8 cellular contexts compared by ENCODE assay signal in the genomic region with DNA sequence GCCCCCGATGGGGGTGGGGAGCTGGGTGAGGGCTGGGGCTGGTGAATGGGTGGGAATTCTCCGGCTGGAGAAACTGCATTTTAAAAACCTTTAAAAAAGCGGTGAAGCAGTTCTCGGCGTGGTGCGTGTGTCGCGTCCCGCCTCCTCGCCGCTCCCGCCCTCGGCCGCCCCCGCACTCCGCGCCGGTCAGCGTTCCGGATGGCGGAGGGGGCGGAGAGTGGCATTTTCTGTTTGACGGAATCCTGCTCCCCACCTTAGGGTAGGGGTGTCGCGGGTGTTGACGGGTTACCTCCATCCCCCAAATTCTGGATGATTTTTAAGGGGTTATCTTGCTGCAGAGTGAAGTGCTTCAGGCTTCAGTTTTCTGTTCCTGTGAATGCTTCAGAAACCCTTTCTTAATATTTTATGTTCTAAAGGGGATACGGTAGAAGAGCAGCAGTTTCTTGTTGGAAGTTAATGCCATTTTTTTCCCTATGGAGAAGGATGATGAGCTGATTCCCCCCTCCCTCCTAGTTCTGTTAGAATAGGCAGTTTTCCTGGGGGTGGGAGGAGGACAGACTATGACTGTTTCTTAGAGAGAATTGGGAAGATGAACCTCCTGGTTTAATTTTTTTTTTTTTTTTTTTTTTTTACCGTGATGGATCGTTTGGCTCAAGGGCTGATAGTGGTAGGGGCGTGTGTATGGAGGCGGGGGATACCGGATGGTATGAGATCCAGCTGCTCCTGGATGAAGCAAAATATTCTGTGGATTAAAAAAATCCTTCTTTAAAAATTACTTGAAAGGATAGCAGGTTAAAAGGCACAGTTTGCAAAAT. TPM values are rescaled to one million over a fixed set of nuclear protein-coding genes. Genes with fewer than 3 reads are reported as not detected.
DNase-seq lines count a peak whose midpoint lies in the region; ATAC-seq, FAIRE-seq and TF ChIP-seq lines count a peak whose summit lies in the region.

No MANE protein-coding gene starts in this region.

- no peak overlapping the region for H2BK12ac ChIP-seq in H9 (ENCODE audit: insufficient read length, low read depth, low read length)

- no peak overlapping the region for H2BK5ac ChIP-seq in H9 (ENCODE audit: insufficient read length, low read length)

- peak; percentile 25 to 32 for ATAC-seq in activated CD4-positive, CD25-positive, alpha-beta regulatory T cell treated with anti-CD3 and anti-CD28 coated beads, Interleukin-2, amount 50 U/mL, for 24 hours
- peak; percentile 73 for ATAC-seq in HepG2

- H4K5ac ChIP-seq in H9 (ENCODE audit: insufficient read length, low read depth, low read length) = no peak overlapping the region

- H3K4me2 ChIP-seq in H9 (ENCODE audit: insufficient read depth, insufficient read length, low read length) (peak overlapping the region; percentile 62), HepG2 (ENCODE audit: low read depth, low read length) (peak overlapping the region; percentile 74)

- POLR2A ChIA-PET in HepG2 (lab: Yijun Ruan, JAX) = interaction anchor here (0.6 to 1.5 kb wide), 2 partner anchors 42 to 90 kb away, joined by 3 to 8 read pairs; a partner anchor contains a TSS

- intact Hi-C loops in HepG2 (cut with micrococcal nuclease; ENCODE audit: unreplicated experiment) = loop anchor here (2.0 kb wide), 1 partner anchor 90 kb away; a partner anchor contains a TSS

- H3K36me3 Mint-ChIP-seq in H9 (ENCODE audit: insufficient read depth in 1 of 3, low read depth in 3 of 3) = peaks cover 0 to 6% (median 0%) of the 10 kb centered on the region in 3 experiments; a peak in 3 of 7 replicates

- H3K9me3 ChIP-seq in H9 (ENCODE audit: control insufficient read depth, low read depth, low read length) (no peaks in the 10 kb centered on the region), HepG2 (ENCODE audit: low read length) (no peaks in the 10 kb centered on the region)

- H3K4me1 ChIP-seq in H9 (ENCODE audit: insufficient read depth, low read length) = no peaks in the 10 kb centered on the region; the same call in 1 of the 2 replicates
- H3K4me1 ChIP-seq in HepG2 (ENCODE audit: insufficient read depth, low read length) = peaks cover 34% of the 10 kb centered on the region

- H3K27ac Mint-ChIP-seq in H9 = peak overlapping the region; percentile 48 to 94 (median 91); a peak in 5 of 7 replicates

- peak overlapping the region; percentile 11; the same call in 1 of the 2 replicates for H3K14ac ChIP-seq in H9 (ENCODE audit: insufficient read depth, low read length)

- H4K91ac ChIP-seq in H9 (ENCODE audit: insufficient read length, low read depth, low read length) = no peak overlapping the region

- H3K4me3 ChIP-seq in GM12865 (ENCODE audit: low read depth, low read length) = peak overlapping the region; percentile 67
- H3K4me3 ChIP-seq in coronary artery = peak overlapping the region; percentile 96
- peak overlapping the region; percentile 97 to 100 (median 97) for H3K4me3 ChIP-seq in HepG2 (replicated peaks in 1 of 3; ENCODE audit: insufficient read depth in 1 of 3, low read depth in 2 of 3, low read length in 3 of 3)

- H2BK15ac ChIP-seq in H9 (ENCODE audit: low read depth, low read length) = no peak overlapping the region

- peak overlapping the region; percentile 70 for H2BK120ac ChIP-seq in H9 (ENCODE audit: low read depth, low read length, poor library complexity, severe bottlenecking)

- no peaks in the 10 kb centered on the region for H3K27me3 ChIP-seq in H9 (ENCODE audit: insufficient read depth, low read length)
- peaks cover 0 to 2% of the 10 kb centered on the region in 2 experiments; a peak in 1 of 5 replicates for H3K27me3 ChIP-seq in HepG2 (ENCODE audit: control insufficient read depth in 1 of 2, insufficient read depth in 2 of 2, low read length in 2 of 2)

- no peak overlapping the region for H2BK20ac ChIP-seq in H9 (ENCODE audit: low read depth, low read length, poor library complexity, severe bottlenecking)

- no peak for TF ChIP-seq RAD21 in HepG2 (CRISPR knock-in tag; IDR thresholded peaks at IDR 0.05)

- peaks cover 7% of the 10 kb centered on the region for H3K23me2 ChIP-seq in H9 (ENCODE audit: insufficient read length, low read depth, low read length, poor library complexity, severe bottlenecking)

- TF ChIP-seq CTCF in GM12865 (IDR thresholded peaks at IDR 0.05; ENCODE audit: insufficient read depth, low read depth, low read length, missing control alignments) (no peak), H9 (conservative IDR thresholded peaks at IDR 0.05) (no peak), coronary artery (IDR thresholded peaks at IDR 0.05) (no peak), HepG2 (CRISPR knock-in tag; IDR thresholded peaks at IDR 0.05) (no peak)

- CTCF ChIA-PET in HepG2 (lab: Yijun Ruan, JAX; ENCODE audit: low intra/inter-chr PET ratio, low total read pairs) = no interaction called here

- H3K56ac ChIP-seq in H9 (ENCODE audit: insufficient read length, low read depth, low read length) = no peak overlapping the region

- no peak overlapping the region for H3K23ac ChIP-seq in H9 (ENCODE audit: insufficient read length, low read depth, low read length)

- TF ChIP-seq POLR2A in HepG2 (IDR thresholded peaks at IDR 0.05; ENCODE audit: insufficient read depth in 1 of 2, low read depth in 2 of 2, low read length in 2 of 2) = no peak; a peak in 1 of 4 replicates

- no peaks in the 10 kb centered on the region for H3K79me1 ChIP-seq in H9 (ENCODE audit: insufficient read depth, low read depth, low read length, poor library complexity, severe bottlenecking)

- H4K20me1 ChIP-seq in H9 (ENCODE audit: control insufficient read depth, insufficient read depth, insufficient read length) = no peaks in the 10 kb centered on the region
- H4K20me1 ChIP-seq in HepG2 (ENCODE audit: insufficient read depth, low read length) = peaks cover 9% of the 10 kb centered on the region

- H4K8ac ChIP-seq in H9 (replicated peaks; ENCODE audit: insufficient read length, low read depth, low read length) = no peak overlapping the region

- FAIRE-seq in HepG2 (lab: Jason Lieb, UNC) = no peak

- peak overlapping the region; percentile 82 for H3K9ac ChIP-seq in H9 (ENCODE audit: extremely low read depth, insufficient read length, low read length)
- peak overlapping the region; percentile 83 for H3K9ac ChIP-seq in HepG2 (ENCODE audit: insufficient read depth, low read depth, low read length)

- H3K79me2 ChIP-seq in H9 (ENCODE audit: insufficient read depth, low read length) (peaks cover 27% of the 10 kb centered on the region; the same call in 1 of the 2 replicates), HepG2 (ENCODE audit: insufficient read depth, low read length) (peaks cover 57% of the 10 kb centered on the region)

- BruUV-seq in HepG2 (replicated peaks; lab: Mats Ljungman, UMichigan) = no TSS peak

- H3K9me3 Mint-ChIP-seq in H9 = peaks cover 0 to 2% of the 10 kb centered on the region in 2 experiments; a peak in 1 of 5 replicates

- DNase-seq in GM12865 (ENCODE audit: low read depth) (peak; percentile 58), H9 (peak; percentile 41), LoVo (ENCODE audit: low spot score) (peak; percentile 8), coronary artery (ENCODE audit: low spot score) (no peak), HepG2 (ENCODE audit: low spot score) (peak; percentile 20), NCI-H446 treated with DMSO at 0.1 percent for 48 hours (lab: John Stamatoyannopoulos, UW) (no peak)
- DNase-seq in stimulated activated CD4-positive, alpha-beta T cell treated with anti-CD3 and anti-CD28 coated beads, Interleukin-4, amount 100 ng/mL, for 4 hours = peak; percentile 31 to 49

- H3K18ac ChIP-seq in H9 (ENCODE audit: insufficient read length, low read depth, low read length) = peak overlapping the region; percentile 67

- H3K4me1 Mint-ChIP-seq in H9 = peaks cover 22 to 28% of the 10 kb centered on the region in 2 experiments

- no peaks in the 10 kb centered on the region for H3K36me3 ChIP-seq in HepG2 (replicated peaks in 1 of 2; ENCODE audit: control insufficient read depth in 1 of 2, insufficient read depth in 2 of 2, low read length in 2 of 2)

- H2AK5ac ChIP-seq in H9 (ENCODE audit: insufficient read length, low read length) = no peak overlapping the region

- no peaks in the 10 kb centered on the region for H3K27me3 Mint-ChIP-seq in H9 (ENCODE audit: low read depth)

- H3K4ac ChIP-seq in H9 (ENCODE audit: low read depth, low read length) = no peak overlapping the region

- no CpG with 5 or more reads among the region's 32 CpGs for whole genome bisulfite sequencing in H9 (ENCODE audit: extremely low coverage, insufficient read length, low lambda C conversion rate)
- WGBS in HepG2 (ENCODE audit: low lambda C conversion rate) = under 1% methylated on average over 29 of the region's 32 CpGs

- H3K4me3 Mint-ChIP-seq in H9 = peak overlapping the region; percentile 86 to 93

- no peak for TF ChIP-seq EP300 in HepG2 (IDR thresholded peaks at IDR 0.05; ENCODE audit: low read depth in 2 of 2, low read length in 2 of 2)
- TF ChIP-seq EP300 in HepG2 (CRISPR knock-in tag; IDR thresholded peaks at IDR 0.05; ENCODE audit: borderline replicate concordance) = no peak

- H2AFZ ChIP-seq in H9 (ENCODE audit: low read length) = no peak overlapping the region
- no peak overlapping the region for H2AFZ ChIP-seq in HepG2 (ENCODE audit: low read length)

- H3K27ac ChIP-seq in H9 (ENCODE audit: insufficient read length, low read depth, low read length) (no peak overlapping the region), coronary artery (peak overlapping the region; percentile 76 to 88), HepG2 (ENCODE audit: extremely low read length, insufficient read depth, low read length) (peak overlapping the region; percentile 76)

- no peak overlapping the region for H3T11ph ChIP-seq in H9 (ENCODE audit: low read length)

- in situ Hi-C loops in HepG2 (cut with HindIII; ENCODE audit: extremely low pct_ligation_motif_present, low pct_unique_long_range_greater_than_20kb) = no loop called here

RNA-seq across cellular contexts. Expression of a gene that starts 0.7 kb away (rescaled TPM):
- total RNA-seq in H9 (2021) (131 and 141 TPM in 2 replicates), HepG2 (2016; rRNA removed; fragmentation: Illumina TruSeq; extraction: Trizol) (25.6 and 28.4 TPM in 2 replicates)
- 44.8 and 46.3 TPM in 2 replicates for total RNA-seq in HepG2 (2016; cell fraction: cytosol; rRNA removed; fragmentation: Illumina TruSeq; extraction: Trizol; ENCODE audit: low read depth)
- 21.9 and 28.8 TPM in 2 replicates for total RNA-seq in HepG2 (2016; cell fraction: insoluble cytoplasmic fraction; rRNA removed; fragmentation: Illumina TruSeq; extraction: Trizol)
- 68.2 and 73.5 TPM in 2 replicates for total RNA-seq in HepG2 (2016; cell fraction: membrane; rRNA removed; fragmentation: Illumina TruSeq; extraction: Trizol)
- total RNA-seq in HepG2 (2016; cell fraction: nucleus; rRNA removed; fragmentation: Illumina TruSeq; extraction: Trizol) = 23.7 and 25.0 TPM in 2 replicates
- polyA plus RNA-seq in HepG2 (2011; rRNA removed) = 25.7 and 32.4 TPM in 2 replicates
- 31.0 and 32.8 TPM in 2 replicates for polyA plus RNA-seq in HepG2 (2011; cell fraction: cytosol; rRNA removed)
- polyA plus RNA-seq in HepG2 (2011; cell fraction: nucleus; rRNA removed) = 71.0 and 77.5 TPM in 2 replicates
- 45.1 and 50.7 TPM in 2 replicates for polyA plus RNA-seq in HepG2 (2012)
- polyA plus RNA-seq in HepG2 (2016; cell fraction: cytosol; fragmentation: Illumina TruSeq; extraction: Trizol; ENCODE audit: low read depth) = 96.9 and 104 TPM in 2 replicates
- 42.9 and 54.1 TPM in 2 replicates for polyA plus RNA-seq in HepG2 (2016; cell fraction: insoluble cytoplasmic fraction; fragmentation: Illumina TruSeq; extraction: Trizol; ENCODE audit: low read depth)
- polyA plus RNA-seq in HepG2 (2016; cell fraction: membrane; fragmentation: Illumina TruSeq; extraction: Trizol; ENCODE audit: low read depth) = 133 and 138 TPM in 2 replicates
- polyA plus RNA-seq in HepG2 (2016; cell fraction: nucleus; fragmentation: Illumina TruSeq; extraction: Trizol; ENCODE audit: insufficient read depth, low read depth) = 55.9 and 61.1 TPM in 2 replicates
- polyA minus RNA-seq in HepG2 (2011; rRNA and poly(A)+ RNA removed; ENCODE audit: low replicate concordance) = 25.3 and 47.5 TPM in 2 replicates
- 18.2 and 21.5 TPM in 2 replicates for polyA minus RNA-seq in HepG2 (2011; cell fraction: cytosol; rRNA and poly(A)+ RNA removed)
- polyA minus RNA-seq in HepG2 (2011; cell fraction: nucleus; rRNA and poly(A)+ RNA removed) = 43.9 and 45.2 TPM in 2 replicates

Comparison
In these comparisons a context has a peak if more than half of its experiments do, and no peak if none do; other contexts are left out.
1. DNase-seq: peak in GM12865 (single experiment), H9 (single experiment), LoVo (single experiment), HepG2 (single experiment) and stimulated activated CD4-positive, alpha-beta T cell treated with anti-CD3 and anti-CD28 coated beads, Interleukin-4, amount 100 ng/mL, for 4 hours (2 of 2); none in coronary artery (single experiment) and NCI-H446 treated with DMSO at 0.1 percent for 48 hours (single experiment).
2. Peak in every context shown above with its lines, with median percentiles within 50 percentile points of each other: H3K4me3 ChIP-seq.